ENCODE assay signal across 9 cellular contexts in genomic region chr17:82106697-82107305, GRCh38. TPM values are rescaled to one million over a fixed set of nuclear protein-coding genes. Genes with fewer than 3 reads are reported as not detected.
DNase-seq lines count a peak whose midpoint lies in the region; ATAC-seq and TF ChIP-seq lines count a peak whose summit lies in the region.
"Had no signal": no experiment of that assay in that cellular context is flagged by ENCODE, and none has a peak within 500 bp of the region (broad histone marks: within the 10 kb centered on the region; RNA-seq: fewer than 3 reads in every experiment).

No MANE protein-coding gene starts in this region.

- intact Hi-C loops in lower leg skin (cut with DNase I; ENCODE audit: low total_unique reads) = no loop called here

- H3K36me3 ChIP-seq in BE2C = peaks cover 4% of the 10 kb centered on the region; the same call in 1 of the 2 replicates
- no peaks in the 10 kb centered on the region for H3K36me3 ChIP-seq in mucosa of stomach (ENCODE audit: control insufficient read depth, insufficient read depth, low read length)

- TF ChIP-seq CTCF in BE2C (IDR thresholded peaks at IDR 0.05; ENCODE audit: low read depth, low read length) (no peak), brain (conservative IDR thresholded peaks at IDR 0.05) (no peak), lower leg skin (IDR thresholded peaks at IDR 0.05) (no peak)

- H3K9me3 ChIP-seq in BE2C (no peaks in the 10 kb centered on the region; the same call in 1 of the 2 replicates), mucosa of stomach (ENCODE audit: control insufficient read depth, low read length) (no peaks in the 10 kb centered on the region)

- peak; percentile 20 for DNase-seq in BE2C
- no peak for DNase-seq in DMS153 treated with DMSO at 0.1 percent for 48 hours (lab: John Stamatoyannopoulos, UW; ENCODE audit: unreplicated experiment)
- DNase-seq in GM03348 (ENCODE audit: low spot score) = no peak
- DNase-seq in lower leg skin (ENCODE audit: low spot score in 2 of 2) = no peak
- DNase-seq: NCI-H1930 had no signal

- H3K9me3 Mint-ChIP-seq in brain = peaks cover 0 to 3% (median 0%) of the 10 kb centered on the region in 5 experiments

- peak overlapping the region in 2 of 5 experiments; percentile 20 to 40 for H3K4me3 Mint-ChIP-seq in brain

- peaks cover 18% of the 10 kb centered on the region for H3K36me3 Mint-ChIP-seq in brain

- no peaks in the 10 kb centered on the region for H3K27me3 Mint-ChIP-seq in brain

- peak overlapping the region; percentile 67 for H3K9ac ChIP-seq in mucosa of stomach (ENCODE audit: low read length)

- H3K4me1 ChIP-seq in BE2C = peaks cover 28% of the 10 kb centered on the region
- peaks cover 51% of the 10 kb centered on the region for H3K4me1 ChIP-seq in mucosa of stomach (ENCODE audit: control insufficient read depth, insufficient read depth, low read length)

- WGBS in lower leg skin, 2 donors = 19 to 20% methylated on average over 4 to 6 of the region's 9 CpGs

- H3K4me3 ChIP-seq in BE2C (ENCODE audit: low read depth, low read length) = peak overlapping the region; percentile 25
- peak overlapping the region; percentile 49 for H3K4me3 ChIP-seq in mucosa of stomach (ENCODE audit: low read length)
- no peak overlapping the region for H3K4me3 ChIP-seq in lower leg skin (ENCODE audit: low read depth, poor library complexity, severe bottlenecking)

- peak overlapping the region; percentile 24 to 88 (median 72) for H3K27ac Mint-ChIP-seq in brain

- TF ChIP-seq POLR2A in lower leg skin (IDR thresholded peaks at IDR 0.05) = no peak

- H3K27me3 ChIP-seq in BE2C (no peaks in the 10 kb centered on the region), mucosa of stomach (ENCODE audit: control insufficient read depth, insufficient read depth, low read length) (no peaks in the 10 kb centered on the region)

- peak; percentile 1 for ATAC-seq in HG02798 (IDR thresholded peaks at IDR 0.05; ENCODE audit: poor library complexity, unreplicated experiment)
- no peak for ATAC-seq in HG02973 (IDR thresholded peaks at IDR 0.05; ENCODE audit: unreplicated experiment)

- peaks cover 47% of the 10 kb centered on the region for H3K4me1 Mint-ChIP-seq in brain

RNA-seq across cellular contexts. Expression of gene FASN, which starts 8.8 kb away (rescaled TPM):
- polyA plus RNA-seq in BE2C (2012; ENCODE audit: insufficient read depth, insufficient read length, low read depth) = 379 TPM
- polyA plus RNA-seq in brain (ENCODE audit: insufficient read depth, low read depth, low replicate concordance) = 170 TPM
- 100 to 1,000 TPM; 141 to 424 (median 233) TPM for total RNA-seq in lower leg skin

RNA-seq across cellular contexts. Expression of gene DUS1L, which starts 41.2 kb away (rescaled TPM):
- polyA plus RNA-seq in BE2C (2012; ENCODE audit: insufficient read depth, insufficient read length, low read depth) = 415 TPM
- 110 TPM for polyA plus RNA-seq in brain (ENCODE audit: insufficient read depth, low read depth, low replicate concordance)
- 100 to 1,000 TPM in 1 of 4 donors, 10 to 100 TPM in 3; 65.8 to 113 (median 89.8) TPM for total RNA-seq in lower leg skin

RNA-seq across cellular contexts. Expression of gene GPS1, which starts 55.1 kb away (rescaled TPM):
- polyA plus RNA-seq in BE2C (2012; ENCODE audit: insufficient read depth, insufficient read length, low read depth) = 585 TPM
- polyA plus RNA-seq in brain (ENCODE audit: insufficient read depth, low read depth, low replicate concordance) = 231 TPM
- total RNA-seq in lower leg skin = 10 to 100 TPM; 57.2 to 99.3 (median 79.1) TPM

RNA-seq across cellular contexts. Expression of gene RFNG, which starts 55.2 kb away (rescaled TPM):
- 73.1 TPM for polyA plus RNA-seq in BE2C (2012; ENCODE audit: insufficient read depth, insufficient read length, low read depth)
- 45.0 TPM for polyA plus RNA-seq in brain (ENCODE audit: insufficient read depth, low read depth, low replicate concordance)
- 10 to 100 TPM; 44.8 to 83.7 (median 50.9) TPM for total RNA-seq in lower leg skin
